26 cellular contexts compared by ENCODE assay signal in genomic region chr5:16654647-16655334, GRCh38. TPM values are rescaled to one million over a fixed set of nuclear protein-coding genes. Genes with fewer than 3 reads are reported as not detected.
DNase-seq lines count a peak whose midpoint lies in the region; ATAC-seq and TF ChIP-seq lines count a peak whose summit lies in the region.
"Had no signal": no experiment of that assay in that cellular context is flagged by ENCODE, and none has a peak within 500 bp of the region (broad histone marks: within the 10 kb centered on the region; RNA-seq: fewer than 3 reads in every experiment).

No MANE protein-coding gene starts in this region.

- no peaks in the 10 kb centered on the region for H3K27me3 Mint-ChIP-seq in activated T-cell treated with anti-CD3 and anti-CD28 coated beads, Interleukin-2, amount 50 U/mL, for 24 hours

- H3K4me1 Mint-ChIP-seq in activated T-cell treated with anti-CD3 and anti-CD28 coated beads, Interleukin-2, amount 50 U/mL, for 24 hours (ENCODE audit: low read depth) = peaks cover 18% of the 10 kb centered on the region
- H3K4me1 Mint-ChIP-seq: H9 had no signal

- peak overlapping the region; percentile 42 for H3K27ac Mint-ChIP-seq in activated T-cell treated with anti-CD3 and anti-CD28 coated beads, Interleukin-2, amount 50 U/mL, for 24 hours
- H3K27ac Mint-ChIP-seq: CD8-positive, alpha-beta T cell; H9 had no signal

- DNase-seq in activated T-cell treated with anti-CD3 and anti-CD28 coated beads, Interleukin-2, amount 50 U/mL, for 24 hours = no peak
- DNase-seq in activated T-cell treated with anti-CD3 and anti-CD28 coated beads, Interleukin-2, amount 50 U/mL, for 48 hours = no peak
- DNase-seq in ELR (ENCODE audit: low read depth) (peak; percentile 34), NB4 (ENCODE audit: low read depth) (peak; percentile 18), kidney tubule cell (ENCODE audit: low spot score) (peak; percentile 49), NCI-H2227 (lab: John Stamatoyannopoulos, UW; ENCODE audit: unreplicated experiment) (no peak), DMS79 treated with DMSO at 0.1 percent for 48 hours (lab: John Stamatoyannopoulos, UW) (no peak), Right ventricle myocardium superior (no peak)
- DNase-seq: ACHN; activated CD4-positive, alpha-beta T cell treated with anti-CD3 and anti-CD28 coated beads, Interleukin-2, amount 50 U/mL, for 4 hours; activated CD8-positive, alpha-beta memory T cell treated with anti-CD3 and anti-CD28 coated beads, Interleukin-2, amount 50 U/mL, for 4 hours; anterior cingulate cortex; BE2C; CD8-positive, alpha-beta T cell; DMS153; gastrocnemius medialis; H9; kidney; NCI-H146; NCI-H774; small intestine; tibial artery; WERI-Rb-1 had no signal

- no peaks in the 10 kb centered on the region for H3K36me3 Mint-ChIP-seq in activated T-cell treated with anti-CD3 and anti-CD28 coated beads, Interleukin-2, amount 50 U/mL, for 24 hours (ENCODE audit: low read depth)
- H3K36me3 Mint-ChIP-seq: CD8-positive, alpha-beta T cell had no signal

- no peak overlapping the region for H3K4me3 Mint-ChIP-seq in activated T-cell treated with anti-CD3 and anti-CD28 coated beads, Interleukin-2, amount 50 U/mL, for 24 hours
- H3K4me3 Mint-ChIP-seq: CD8-positive, alpha-beta T cell; H9 had no signal

- intact Hi-C loops in Right ventricle myocardium superior (cut with DNase I) = no loop called here

- no peak for TF ChIP-seq CTCF in NB4 (IDR thresholded peaks at IDR 0.05; ENCODE audit: low read depth, low read length)

- H3K9me3 Mint-ChIP-seq in activated T-cell treated with anti-CD3 and anti-CD28 coated beads, Interleukin-2, amount 50 U/mL, for 24 hours = no peaks in the 10 kb centered on the region
- H3K9me3 Mint-ChIP-seq: CD8-positive, alpha-beta T cell had no signal

- no peak for ATAC-seq in Right ventricle myocardium superior (ENCODE audit: poor library complexity)
- ATAC-seq: CD8-positive, alpha-beta T cell; gastrocnemius medialis; HepG2 had no signal

- no peak for TF ChIP-seq POLR2A in NB4 (IDR thresholded peaks at IDR 0.05; ENCODE audit: extremely low read depth, insufficient read length)

- no peak overlapping the region for H3K4me3 ChIP-seq in NB4 (ENCODE audit: low read depth, low read length)
- H3K4me3 ChIP-seq: breast epithelium, gastrocnemius medialis, tibial artery had no signal

RNA-seq across cellular contexts. Expression of gene RETREG1, which starts 38.0 kb away (rescaled TPM):
- total RNA-seq in Right ventricle myocardium superior = 272 TPM
- total RNA-seq: G401, HepG2 had no signal

Comparison
In these comparisons a context has a peak if more than half of its experiments do, and no peak if none do; other contexts are left out.
1. DNase-seq: peak in ELR (single experiment), NB4 (single experiment) and kidney tubule cell (single experiment); none in activated T-cell treated with anti-CD3 and anti-CD28 coated beads, Interleukin-2, amount 50 U/mL, for 24 hours (single experiment), activated T-cell treated with anti-CD3 and anti-CD28 coated beads, Interleukin-2, amount 50 U/mL, for 48 hours (0 of 2), NCI-H2227 (single experiment), DMS79 treated with DMSO at 0.1 percent for 48 hours (single experiment) and Right ventricle myocardium superior (single experiment).